ENCODE assay signal across 7 cellular contexts in the genomic region with DNA sequence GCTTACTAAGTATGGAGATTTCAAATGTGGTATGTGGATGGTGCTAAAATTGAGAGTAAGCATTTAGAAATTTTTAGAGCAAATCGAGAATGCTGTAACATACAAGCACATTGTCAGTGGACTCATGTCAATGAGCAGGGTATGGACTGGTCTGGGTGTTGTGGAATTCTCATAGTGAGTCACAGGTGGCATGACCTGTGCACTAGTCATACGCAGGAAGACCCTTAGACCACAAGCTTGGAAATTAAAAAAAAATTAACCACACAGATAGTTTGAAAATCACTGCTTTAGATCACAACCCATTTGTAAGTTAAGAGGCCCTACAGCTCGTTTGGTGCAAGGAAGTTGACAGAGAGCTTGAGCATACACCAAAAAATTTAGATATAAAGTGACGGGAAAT.
DNase-seq lines count a peak whose midpoint lies in the region; ATAC-seq and TF ChIP-seq lines count a peak whose summit lies in the region.
"Not testable (repeated sequence)": the region's sequence is repeated elsewhere in the genome, so short reads cannot be mapped to it uniquely, and the experiment has no call there.

No MANE protein-coding gene starts in this region.

- not testable (repeated sequence) for H3K36me3 ChIP-seq in RWPE2 (ENCODE audit: low read depth)

- not testable (repeated sequence) for H3K27ac ChIP-seq in CD4-positive, alpha-beta T cell (ENCODE audit: low read depth, low read length); RWPE2 (ENCODE audit: poor library complexity, severe bottlenecking)

- H3K9me3 ChIP-seq in CD4-positive, alpha-beta T cell (ENCODE audit: control insufficient read depth, low read length); RWPE2 (ENCODE audit: severe bottlenecking): not testable (repeated sequence)

- POLR2A ChIA-PET in CD4-positive, alpha-beta T cell (lab: Charles Lee); activated CD4-positive, alpha-beta T cell treated with anti-CD3 and anti-CD28 coated beads for 36 hours (lab: Charles Lee): not testable (repeated sequence)

- not testable (repeated sequence) for H3K4me3 Mint-ChIP-seq in CD4-positive, alpha-beta T cell; activated CD4-positive, alpha-beta T cell treated with anti-CD3 and anti-CD28 coated beads for 36 hours; activated T-cell treated with anti-CD3 and anti-CD28 coated beads, Interleukin-2, amount 50 U/mL, for 72 hours; central memory CD8-positive, alpha-beta T cell; natural killer cell

- H3K4me1 Mint-ChIP-seq in CD4-positive, alpha-beta T cell (ENCODE audit: low read depth); activated CD4-positive, alpha-beta T cell treated with anti-CD3 and anti-CD28 coated beads for 36 hours; activated T-cell treated with anti-CD3 and anti-CD28 coated beads, Interleukin-2, amount 50 U/mL, for 72 hours (ENCODE audit: low read depth); central memory CD8-positive, alpha-beta T cell; natural killer cell: not testable (repeated sequence)

- H3K4me3 ChIP-seq in RWPE2 (ENCODE audit: severe bottlenecking), result not testable (repeated sequence)

- H3K9me3 Mint-ChIP-seq in CD4-positive, alpha-beta T cell; activated CD4-positive, alpha-beta T cell treated with anti-CD3 and anti-CD28 coated beads for 36 hours (ENCODE audit: low read depth); activated T-cell treated with anti-CD3 and anti-CD28 coated beads, Interleukin-2, amount 50 U/mL, for 72 hours; central memory CD8-positive, alpha-beta T cell; natural killer cell: not testable (repeated sequence)

- not testable (repeated sequence) for H3K27ac Mint-ChIP-seq in CD4-positive, alpha-beta T cell; activated CD4-positive, alpha-beta T cell treated with anti-CD3 and anti-CD28 coated beads for 36 hours; activated T-cell treated with anti-CD3 and anti-CD28 coated beads, Interleukin-2, amount 50 U/mL, for 72 hours; central memory CD8-positive, alpha-beta T cell (ENCODE audit: low read depth); natural killer cell

- H3K27me3 ChIP-seq in CD4-positive, alpha-beta T cell (ENCODE audit: control insufficient read depth, insufficient read depth, low read length); RWPE2 (ENCODE audit: insufficient read depth, poor library complexity, severe bottlenecking): not testable (repeated sequence)

- TF ChIP-seq CTCF in CD4-positive, alpha-beta T cell (IDR thresholded peaks at IDR 0.05); RWPE2 (IDR thresholded peaks at IDR 0.05; ENCODE audit: poor library complexity, severe bottlenecking); natural killer cell (IDR thresholded peaks at IDR 0.05): not testable (repeated sequence)

- CTCF ChIA-PET in CD4-positive, alpha-beta T cell (lab: Charles Lee); activated CD4-positive, alpha-beta T cell treated with anti-CD3 and anti-CD28 coated beads for 36 hours (lab: Charles Lee): not testable (repeated sequence)

- ATAC-seq in CD4-positive, alpha-beta T cell (ENCODE audit: poor library complexity), result peak; percentile 41
- ATAC-seq in RWPE2 (ENCODE audit: low read depth) (peak; percentile 49; the same call in 2 of the 3 replicates), natural killer cell (peak in 2 of 3 donors; percentile 24 to 52)
- ATAC-seq in activated CD4-positive, alpha-beta T cell treated with anti-CD3 and anti-CD28 coated beads for 36 hours, result peak; percentile 82
- peak; percentile 81 to 87 for ATAC-seq in activated T-cell treated with anti-CD3 and anti-CD28 coated beads, Interleukin-2, amount 50 U/mL, for 72 hours (replicated peaks in 1 of 2)
- peak; percentile 24 for ATAC-seq in central memory CD8-positive, alpha-beta T cell (replicated peaks; ENCODE audit: extremely low read depth, poor library complexity, severe bottlenecking)
- ATAC-seq in stimulated activated naive CD8-positive, alpha-beta T cell treated with anti-CD3 and anti-CD28 coated beads, Interleukin-15, Interleukin-2, amounts not matched to agents 100 U/mL and 50 U/mL, for 24 hours, result peak; percentile 90

- DNase-seq in CD4-positive, alpha-beta T cell; RWPE2 (ENCODE audit: low spot score); activated CD4-positive, alpha-beta T cell treated with anti-CD3 and anti-CD28 coated beads for 36 hours; activated T-cell treated with anti-CD3 and anti-CD28 coated beads, Interleukin-2, amount 50 U/mL, for 72 hours; central memory CD8-positive, alpha-beta T cell (ENCODE audit: low spot score in 2 of 2); natural killer cell; stimulated activated naive CD8-positive, alpha-beta T cell treated with anti-CD3 and anti-CD28 coated beads, Interleukin-15, Interleukin-2, amounts not matched to agents 100 U/mL and 50 U/mL, for 24 hours: not testable (repeated sequence)

- H3K27me3 Mint-ChIP-seq in CD4-positive, alpha-beta T cell; activated CD4-positive, alpha-beta T cell treated with anti-CD3 and anti-CD28 coated beads for 36 hours; activated T-cell treated with anti-CD3 and anti-CD28 coated beads, Interleukin-2, amount 50 U/mL, for 72 hours (ENCODE audit: low read depth); central memory CD8-positive, alpha-beta T cell; natural killer cell (ENCODE audit: low read depth in 2 of 2): not testable (repeated sequence)

- intact Hi-C loops in CD4-positive, alpha-beta T cell (cut with DNase I, micrococcal nuclease); activated CD4-positive, alpha-beta T cell treated with anti-CD3 and anti-CD28 coated beads for 36 hours (cut with DNase I, micrococcal nuclease); natural killer cell (cut with micrococcal nuclease): not testable (repeated sequence)

- not testable (repeated sequence) for H3K4me1 ChIP-seq in RWPE2 (ENCODE audit: insufficient read depth, poor library complexity, severe bottlenecking)

- H3K36me3 Mint-ChIP-seq in CD4-positive, alpha-beta T cell (ENCODE audit: low read depth); activated CD4-positive, alpha-beta T cell treated with anti-CD3 and anti-CD28 coated beads for 36 hours (ENCODE audit: low read depth); activated T-cell treated with anti-CD3 and anti-CD28 coated beads, Interleukin-2, amount 50 U/mL, for 72 hours (ENCODE audit: insufficient read depth in 2 of 2); central memory CD8-positive, alpha-beta T cell (ENCODE audit: insufficient read depth); natural killer cell: not testable (repeated sequence)

Comparison
In these comparisons a context has a peak if more than half of its experiments do, and no peak if none do; other contexts are left out.
1. ATAC-seq: peak in every context shown above with its lines; median percentile 90 in stimulated activated naive CD8-positive, alpha-beta T cell treated with anti-CD3 and anti-CD28 coated beads, Interleukin-15, Interleukin-2, amounts not matched to agents 100 U/mL and 50 U/mL, for 24 hours; 84 in activated T-cell treated with anti-CD3 and anti-CD28 coated beads, Interleukin-2, amount 50 U/mL, for 72 hours; 82 in activated CD4-positive, alpha-beta T cell treated with anti-CD3 and anti-CD28 coated beads for 36 hours; 49 in RWPE2; 41 in CD4-positive, alpha-beta T cell; 38 in natural killer cell; 24 in central memory CD8-positive, alpha-beta T cell.